6 cellular contexts compared by ENCODE assay signal in the genomic region with DNA sequence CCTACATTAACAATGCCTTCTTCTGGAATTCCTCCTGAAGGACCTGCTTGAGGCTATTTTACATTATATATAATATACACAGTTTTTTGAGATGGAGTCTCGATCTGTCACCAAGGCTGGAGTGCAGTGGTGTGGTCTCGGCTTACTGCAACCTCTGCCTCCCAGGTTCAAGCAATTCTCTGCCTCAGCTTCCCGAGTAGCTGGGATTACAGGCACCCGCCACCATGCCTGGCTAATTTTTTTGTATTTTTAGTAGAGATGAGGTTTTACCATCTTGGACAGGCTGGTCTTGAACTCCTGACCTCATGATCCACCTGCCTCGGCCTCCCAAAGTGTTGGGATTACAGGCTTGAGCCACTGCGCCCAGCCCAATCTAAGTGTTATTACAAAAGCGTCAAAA.
DNase-seq lines count a peak whose midpoint lies in the region; ATAC-seq and TF ChIP-seq lines count a peak whose summit lies in the region.
"Not testable (repeated sequence)": the region's sequence is repeated elsewhere in the genome, so short reads cannot be mapped to it uniquely, and the experiment has no call there.

No MANE protein-coding gene starts in this region.

- not testable (repeated sequence) for H3K4me1 Mint-ChIP-seq in activated CD8-positive, alpha-beta T cell treated with anti-CD3 and anti-CD28 coated beads for 36 hours (ENCODE audit: low read depth)

- not testable (repeated sequence) for H3K36me3 Mint-ChIP-seq in activated CD8-positive, alpha-beta T cell treated with anti-CD3 and anti-CD28 coated beads for 36 hours (ENCODE audit: low read depth)

- H3K4me3 Mint-ChIP-seq in activated CD8-positive, alpha-beta T cell treated with anti-CD3 and anti-CD28 coated beads for 36 hours, result not testable (repeated sequence)

- H3K27ac Mint-ChIP-seq in activated CD8-positive, alpha-beta T cell treated with anti-CD3 and anti-CD28 coated beads for 36 hours, result not testable (repeated sequence)

- not testable (repeated sequence) for H3F3A ChIP-seq in Loucy (ENCODE audit: low read depth); PC-3 (ENCODE audit: low read length, unreplicated experiment)

- CTCF ChIA-PET in PC-3 (lab: Charles Lee); activated CD8-positive, alpha-beta T cell treated with anti-CD3 and anti-CD28 coated beads for 36 hours (lab: Charles Lee): not testable (repeated sequence)

- POLR2A ChIA-PET in PC-3 (lab: Charles Lee; ENCODE audit: unreplicated experiment), result not testable (repeated sequence)
- POLR2A ChIA-PET in activated CD8-positive, alpha-beta T cell treated with anti-CD3 and anti-CD28 coated beads for 36 hours (lab: Charles Lee), result interaction anchor here (0.7 kb wide), 1 partner anchor 267 kb away, joined by 3 read pairs; no protein-coding TSS in a partner anchor

- peaks cover 10% of the 10 kb centered on the region for H3K27me3 Mint-ChIP-seq in activated CD8-positive, alpha-beta T cell treated with anti-CD3 and anti-CD28 coated beads for 36 hours

- H3K9ac ChIP-seq in Loucy (ENCODE audit: low read depth, low read length, poor library complexity, severe bottlenecking); PC-3 (ENCODE audit: low read length); colonic mucosa (ENCODE audit: low read depth in 2 of 2, low read length in 2 of 2); skeletal muscle satellite cell (ENCODE audit: low read depth, low read length): not testable (repeated sequence)

- H3K27ac ChIP-seq in C4-2B, result peak overlapping the region; percentile 84
- peak overlapping the region; percentile 53 for H3K27ac ChIP-seq in PC-3 (ENCODE audit: low read length)
- peak overlapping the region; percentile 73 for H3K27ac ChIP-seq in colonic mucosa

- H3K4me2 ChIP-seq in Loucy (ENCODE audit: low read depth, low read length, poor library complexity, severe bottlenecking), result not testable (repeated sequence)
- H3K4me2 ChIP-seq in PC-3 (ENCODE audit: low read length) (peak overlapping the region; percentile 54; the same call in 1 of the 2 replicates), skeletal muscle satellite cell (ENCODE audit: low read length) (peak overlapping the region; percentile 37)

- not testable (repeated sequence) for H4K20me1 ChIP-seq in Loucy (ENCODE audit: insufficient read depth, low read length, poor library complexity, severe bottlenecking); PC-3 (ENCODE audit: low read length)

- peaks cover 51% of the 10 kb centered on the region for H3K4me1 ChIP-seq in Loucy (ENCODE audit: insufficient read depth, low read length, poor library complexity, severe bottlenecking)
- H3K4me1 ChIP-seq in PC-3 (ENCODE audit: insufficient read depth, low read length), result peaks cover 12% of the 10 kb centered on the region
- not testable (repeated sequence) for H3K4me1 ChIP-seq in colonic mucosa
- H3K4me1 ChIP-seq in skeletal muscle satellite cell (ENCODE audit: control insufficient read depth, insufficient read depth, low read length), result peaks cover 52% of the 10 kb centered on the region

- H3K4me3 ChIP-seq in Loucy (ENCODE audit: low read length, poor library complexity, severe bottlenecking); PC-3 (ENCODE audit: low read length); colonic mucosa; skeletal muscle satellite cell (ENCODE audit: low read length): not testable (repeated sequence)

- not testable (repeated sequence) for H3K79me2 ChIP-seq in Loucy (ENCODE audit: insufficient read depth, low read length); PC-3 (ENCODE audit: low read length)

- H3K9me2 ChIP-seq in Loucy (replicated peaks; ENCODE audit: low read depth, low read length); PC-3 (replicated peaks; ENCODE audit: low read length): not testable (repeated sequence)

- not testable (repeated sequence) for ATAC-seq in PC-3
- ATAC-seq in activated CD8-positive, alpha-beta T cell treated with anti-CD3 and anti-CD28 coated beads for 36 hours, result peak; percentile 22

- intact Hi-C loops in PC-3 (cut with micrococcal nuclease), result loop anchor here (2.0 kb wide), 1 partner anchor 194 kb away; no protein-coding TSS in a partner anchor
- intact Hi-C loops in activated CD8-positive, alpha-beta T cell treated with anti-CD3 and anti-CD28 coated beads for 36 hours (cut with micrococcal nuclease); colonic mucosa (cut with DNase I): not testable (repeated sequence)

- TF ChIP-seq CTCF in C4-2B (conservative IDR thresholded peaks at IDR 0.05); Loucy (conservative IDR thresholded peaks at IDR 0.05; ENCODE audit: low read length); PC-3 (conservative IDR thresholded peaks at IDR 0.05; ENCODE audit: low read depth, low read length); activated CD8-positive, alpha-beta T cell treated with anti-CD3 and anti-CD28 coated beads for 36 hours (IDR thresholded peaks at IDR 0.05); colonic mucosa (IDR thresholded peaks at IDR 0.05): not testable (repeated sequence)

- DNase-seq in PC-3; activated CD8-positive, alpha-beta T cell treated with anti-CD3 and anti-CD28 coated beads for 36 hours; colonic mucosa: not testable (repeated sequence)

- not testable (repeated sequence) for H3K27me3 ChIP-seq in Loucy (ENCODE audit: insufficient read depth, low read length, poor library complexity, severe bottlenecking); PC-3 (ENCODE audit: low read length); colonic mucosa; skeletal muscle satellite cell (ENCODE audit: control insufficient read depth, insufficient read depth, low read length)

- not testable (repeated sequence) for H3K9me3 Mint-ChIP-seq in activated CD8-positive, alpha-beta T cell treated with anti-CD3 and anti-CD28 coated beads for 36 hours

- H3K36me3 ChIP-seq in Loucy (ENCODE audit: insufficient read depth, low read length); PC-3 (ENCODE audit: low read depth, low read length); colonic mucosa; skeletal muscle satellite cell (ENCODE audit: insufficient read depth, low read length): not testable (repeated sequence)

- not testable (repeated sequence) for BruUV-seq in PC-3 (replicated peaks; lab: Mats Ljungman, UMichigan)

- peak overlapping the region; percentile 71; the same call in 1 of the 2 replicates for H2AFZ ChIP-seq in Loucy (ENCODE audit: low read length)
- H2AFZ ChIP-seq in PC-3 (ENCODE audit: low read length), result not testable (repeated sequence)

- not testable (repeated sequence) for H3K9me3 ChIP-seq in Loucy (ENCODE audit: insufficient read depth, low read depth, low read length); PC-3 (ENCODE audit: low read length); colonic mucosa; skeletal muscle satellite cell (replicated peaks; ENCODE audit: low read length)
